Comparison of ENCODE assay signal across 8 cellular contexts in the genomic region with DNA sequence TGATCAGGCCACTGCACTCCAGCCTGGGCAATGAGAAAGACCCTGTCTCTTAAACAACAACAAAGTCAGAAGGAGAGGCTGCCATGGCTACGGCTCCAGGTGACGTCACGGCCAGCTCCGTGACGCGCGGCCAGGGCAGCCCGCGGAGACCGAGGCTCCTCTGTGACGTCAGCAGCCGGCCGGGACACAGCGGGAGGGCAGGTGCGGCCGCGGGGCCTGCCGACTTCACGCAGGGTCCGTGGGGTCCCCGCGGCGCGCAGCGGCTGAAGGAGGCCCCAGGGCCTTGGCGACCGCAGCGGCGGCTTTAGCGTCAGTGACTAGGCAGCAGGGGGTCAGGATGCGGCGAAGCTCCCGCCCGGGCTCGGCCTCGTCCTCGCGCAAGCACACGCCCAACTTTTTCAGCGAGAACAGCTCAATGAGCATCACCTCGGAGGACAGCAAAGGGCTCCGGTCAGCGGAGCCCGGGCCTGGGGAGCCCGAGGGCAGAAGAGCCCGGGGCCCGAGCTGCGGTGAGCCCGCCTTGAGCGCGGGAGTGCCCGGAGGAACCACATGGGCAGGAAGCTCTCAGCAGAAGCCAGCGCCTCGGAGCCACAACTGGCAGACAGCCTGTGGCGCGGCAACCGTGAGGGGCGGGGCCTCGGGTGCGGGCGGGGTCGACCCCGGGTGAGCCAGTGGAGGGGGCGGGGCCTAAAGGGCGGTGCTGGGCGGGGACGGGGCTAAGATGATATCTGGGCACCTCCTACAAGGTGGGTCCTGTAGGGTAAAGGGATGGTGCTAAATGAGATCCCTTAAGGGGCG. TPM values are rescaled to one million over a fixed set of nuclear protein-coding genes. Genes with fewer than 3 reads are reported as not detected.
DNase-seq lines count a peak whose midpoint lies in the region; ATAC-seq and TF ChIP-seq lines count a peak whose summit lies in the region.

A gene with protein sequence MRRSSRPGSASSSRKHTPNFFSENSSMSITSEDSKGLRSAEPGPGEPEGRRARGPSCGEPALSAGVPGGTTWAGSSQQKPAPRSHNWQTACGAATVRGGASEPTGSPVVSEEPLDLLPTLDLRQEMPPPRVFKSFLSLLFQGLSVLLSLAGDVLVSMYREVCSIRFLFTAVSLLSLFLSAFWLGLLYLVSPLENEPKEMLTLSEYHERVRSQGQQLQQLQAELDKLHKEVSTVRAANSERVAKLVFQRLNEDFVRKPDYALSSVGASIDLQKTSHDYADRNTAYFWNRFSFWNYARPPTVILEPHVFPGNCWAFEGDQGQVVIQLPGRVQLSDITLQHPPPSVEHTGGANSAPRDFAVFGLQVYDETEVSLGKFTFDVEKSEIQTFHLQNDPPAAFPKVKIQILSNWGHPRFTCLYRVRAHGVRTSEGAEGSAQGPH (plus strand): TSS at position 163 of the 798 bp plus-strand sequence. CDS start 175 bp downstream, at position 338.

- H3K27me3 ChIP-seq in neural cell (ENCODE audit: insufficient read depth, low read depth, low read length): peaks cover 3% of the 10 kb centered on the region

- no peak within 1 kb of the TSS for H2AFZ ChIP-seq in neural cell (ENCODE audit: low read depth, low read length)

- peak within 1 kb of the TSS; percentile 25 for H3K4me2 ChIP-seq in neural cell (ENCODE audit: low read length)

- H3K4me3 Mint-ChIP-seq in stimulated activated naive CD8-positive, alpha-beta T cell treated with anti-CD3 and anti-CD28 coated beads, Interleukin-15, Interleukin-2, amounts not matched to agents 100 ng/mL and 50 ng/mL, for 24 hours: peak within 1 kb of the TSS; percentile 85

- H3K79me2 ChIP-seq in neural cell (replicated peaks; ENCODE audit: insufficient read depth, low read length): no peaks in the 10 kb centered on the region

- peaks cover 2% of the 10 kb centered on the region for H3K36me3 Mint-ChIP-seq in stimulated activated naive CD8-positive, alpha-beta T cell treated with anti-CD3 and anti-CD28 coated beads, Interleukin-15, Interleukin-2, amounts not matched to agents 100 ng/mL and 50 ng/mL, for 24 hours (ENCODE audit: low read depth)

- H3K9me2 ChIP-seq in neural cell (ENCODE audit: insufficient read depth, low read length): no peaks in the 10 kb centered on the region

- peak within 1 kb of the TSS; percentile 61 for H3K4me3 ChIP-seq in fibroblast of pulmonary artery (replicated peaks; ENCODE audit: low read depth, low read length)
- peak within 1 kb of the TSS; percentile 78 for H3K4me3 ChIP-seq in neural cell (ENCODE audit: low read length)

- peak within 1 kb of the TSS; percentile 91 for H3K27ac Mint-ChIP-seq in stimulated activated naive CD8-positive, alpha-beta T cell treated with anti-CD3 and anti-CD28 coated beads, Interleukin-15, Interleukin-2, amounts not matched to agents 100 ng/mL and 50 ng/mL, for 24 hours

- peak; percentile 64 for ATAC-seq in GM21723 (IDR thresholded peaks at IDR 0.05; ENCODE audit: unreplicated experiment)

- H3K9ac ChIP-seq in neural cell (ENCODE audit: low read length): peak within 1 kb of the TSS; percentile 70

- no peaks in the 10 kb centered on the region for H3K27me3 Mint-ChIP-seq in stimulated activated naive CD8-positive, alpha-beta T cell treated with anti-CD3 and anti-CD28 coated beads, Interleukin-15, Interleukin-2, amounts not matched to agents 100 ng/mL and 50 ng/mL, for 24 hours

- H4K20me1 ChIP-seq in neural cell (ENCODE audit: insufficient read depth): no peaks in the 10 kb centered on the region

- H3F3A ChIP-seq in neural cell (ENCODE audit: insufficient read depth, low read length, poor library complexity, severe bottlenecking): no peaks in the 10 kb centered on the region

- TF ChIP-seq EP300 in neural cell (conservative IDR thresholded peaks at IDR 0.05; ENCODE audit: poor library complexity, severe bottlenecking): peak; percentile 40

- TF ChIP-seq RAD21 in neural cell (conservative IDR thresholded peaks at IDR 0.05): no peak

- H3K4me1 Mint-ChIP-seq in stimulated activated naive CD8-positive, alpha-beta T cell treated with anti-CD3 and anti-CD28 coated beads, Interleukin-15, Interleukin-2, amounts not matched to agents 100 ng/mL and 50 ng/mL, for 24 hours (ENCODE audit: low read depth): peaks cover 51% of the 10 kb centered on the region

- H3K9me3 ChIP-seq in KOPT-K1 (ENCODE audit: insufficient read depth, low read length, poor library complexity, severe bottlenecking): no peaks in the 10 kb centered on the region
- H3K9me3 ChIP-seq in neural cell (ENCODE audit: low read length): no peaks in the 10 kb centered on the region

- no peaks in the 10 kb centered on the region for H3K9me3 Mint-ChIP-seq in stimulated activated naive CD8-positive, alpha-beta T cell treated with anti-CD3 and anti-CD28 coated beads, Interleukin-15, Interleukin-2, amounts not matched to agents 100 ng/mL and 50 ng/mL, for 24 hours

- DNase-seq in DMS153 (lab: John Stamatoyannopoulos, UW) (peak; percentile 99), RPMI7951 (ENCODE audit: low read depth) (no peak), fibroblast of pulmonary artery (ENCODE audit: low read depth) (peak; percentile 82)
- peak; percentile 100 for DNase-seq in activated T-helper 9 cell treated with anti-CD3 and anti-CD28 coated beads, Interleukin-2, amount 50 U/mL, for 16 hours (ENCODE audit: low read depth)

- H3K27ac ChIP-seq in KOPT-K1 (ENCODE audit: low read depth, low read length, poor library complexity, severe bottlenecking): peak within 1 kb of the TSS; percentile 88
- H3K27ac ChIP-seq in neural cell (ENCODE audit: low read length): peak within 1 kb of the TSS; percentile 58

- H3K36me3 ChIP-seq in KOPT-K1 (ENCODE audit: insufficient read depth, low read length): peaks cover 3% of the 10 kb centered on the region; the same call in 1 of the 2 replicates
- H3K36me3 ChIP-seq in neural cell (ENCODE audit: insufficient read depth, low read length): no peaks in the 10 kb centered on the region

- TF ChIP-seq CTCF in fibroblast of pulmonary artery (IDR thresholded peaks at IDR 0.05; ENCODE audit: low read length, missing control alignments): no peak
- TF ChIP-seq CTCF in neural cell (IDR thresholded peaks at IDR 0.05; ENCODE audit: poor library complexity, severe bottlenecking): no peak

TF ChIP-seq in neural cell, 6 proteins besides CTCF, POLR2A, EP300 and RAD21:
- peak; percentile 62 for TF ChIP-seq MXI1 (conservative IDR thresholded peaks at IDR 0.05; ENCODE audit: poor library complexity, severe bottlenecking)
- peak; percentile 28 for TF ChIP-seq TAF1 (IDR thresholded peaks at IDR 0.05; ENCODE audit: low read depth)
- TF ChIP-seq, protein P1, sequence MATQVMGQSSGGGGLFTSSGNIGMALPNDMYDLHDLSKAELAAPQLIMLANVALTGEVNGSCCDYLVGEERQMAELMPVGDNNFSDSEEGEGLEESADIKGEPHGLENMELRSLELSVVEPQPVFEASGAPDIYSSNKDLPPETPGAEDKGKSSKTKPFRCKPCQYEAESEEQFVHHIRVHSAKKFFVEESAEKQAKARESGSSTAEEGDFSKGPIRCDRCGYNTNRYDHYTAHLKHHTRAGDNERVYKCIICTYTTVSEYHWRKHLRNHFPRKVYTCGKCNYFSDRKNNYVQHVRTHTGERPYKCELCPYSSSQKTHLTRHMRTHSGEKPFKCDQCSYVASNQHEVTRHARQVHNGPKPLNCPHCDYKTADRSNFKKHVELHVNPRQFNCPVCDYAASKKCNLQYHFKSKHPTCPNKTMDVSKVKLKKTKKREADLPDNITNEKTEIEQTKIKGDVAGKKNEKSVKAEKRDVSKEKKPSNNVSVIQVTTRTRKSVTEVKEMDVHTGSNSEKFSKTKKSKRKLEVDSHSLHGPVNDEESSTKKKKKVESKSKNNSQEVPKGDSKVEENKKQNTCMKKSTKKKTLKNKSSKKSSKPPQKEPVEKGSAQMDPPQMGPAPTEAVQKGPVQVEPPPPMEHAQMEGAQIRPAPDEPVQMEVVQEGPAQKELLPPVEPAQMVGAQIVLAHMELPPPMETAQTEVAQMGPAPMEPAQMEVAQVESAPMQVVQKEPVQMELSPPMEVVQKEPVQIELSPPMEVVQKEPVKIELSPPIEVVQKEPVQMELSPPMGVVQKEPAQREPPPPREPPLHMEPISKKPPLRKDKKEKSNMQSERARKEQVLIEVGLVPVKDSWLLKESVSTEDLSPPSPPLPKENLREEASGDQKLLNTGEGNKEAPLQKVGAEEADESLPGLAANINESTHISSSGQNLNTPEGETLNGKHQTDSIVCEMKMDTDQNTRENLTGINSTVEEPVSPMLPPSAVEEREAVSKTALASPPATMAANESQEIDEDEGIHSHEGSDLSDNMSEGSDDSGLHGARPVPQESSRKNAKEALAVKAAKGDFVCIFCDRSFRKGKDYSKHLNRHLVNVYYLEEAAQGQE (IDR thresholded peaks at IDR 0.05; ENCODE audit: borderline replicate concordance): no peak
- peak; percentile 17 for TF ChIP-seq SMC3 (conservative IDR thresholded peaks at IDR 0.05; ENCODE audit: poor library complexity)
- peak; percentile 23 for TF ChIP-seq POLR2AphosphoS5 (IDR thresholded peaks at IDR 0.05)
- TF ChIP-seq EZH2 (IDR thresholded peaks at IDR 0.05; ENCODE audit: borderline replicate concordance, insufficient read depth, low read length, poor library complexity, severe bottlenecking): no peak
TF ChIP-seq in neural cell: peak in this region for 4.

RNA-seq across cellular contexts. Expression of the gene that starts here (rescaled TPM):
- total RNA-seq in RPMI7951 (2014; rRNA removed; shearing (Covaris generic)): 24.9 and 38.5 TPM in 2 replicates
- polyA plus RNA-seq in neural cell: 1.2 and 4.0 TPM in 2 replicates
- 1.5 TPM in 1 of 2 replicates, not detected in the other for polyA minus RNA-seq in neural cell
